25 cellular contexts compared by ENCODE assay signal in the genomic region with DNA sequence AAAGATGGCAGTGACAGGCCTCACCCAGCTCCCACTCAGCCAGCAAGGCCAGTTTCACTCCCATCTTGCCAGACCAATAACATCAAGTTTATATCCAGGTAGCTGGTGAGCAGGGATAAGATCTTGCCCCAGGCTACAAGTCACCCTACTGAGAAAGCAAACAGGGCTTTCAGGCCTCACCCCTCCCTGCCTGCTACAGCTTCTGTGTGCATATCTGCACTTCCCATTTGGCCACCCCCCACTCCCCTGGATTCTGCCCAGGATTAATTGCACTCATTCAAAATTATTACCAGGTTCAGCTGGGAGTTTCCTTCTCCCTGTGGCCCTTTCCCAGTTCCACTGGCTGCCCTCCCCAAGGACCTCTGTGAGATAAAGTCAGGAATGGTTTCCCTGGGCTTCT.
DNase-seq lines count a peak whose midpoint lies in the region; FAIRE-seq and TF ChIP-seq lines count a peak whose summit lies in the region.
"Had no signal": no experiment of that assay in that cellular context is flagged by ENCODE, and none has a peak within 500 bp of the region (broad histone marks: within the 10 kb centered on the region; RNA-seq: fewer than 3 reads in every experiment).

No MANE protein-coding gene starts in this region.

- no peak overlapping the region for H3K27ac ChIP-seq in kidney (ENCODE audit: low read depth in 2 of 2, low read length in 2 of 2)
- H3K27ac ChIP-seq: BLaER1 treated with 17β-estradiol and CSF1 and Interleukin-3, amounts not matched to agents 10 nM and 100 nM had no signal

- H3K9ac ChIP-seq in kidney (ENCODE audit: low read length in 2 of 2): no peak overlapping the region
- H3K9ac ChIP-seq: BLaER1 treated with 17β-estradiol and CSF1 and Interleukin-3, amounts not matched to agents 10 nM and 100 nM; SK-N-SH had no signal

- H3K4me3 ChIP-seq in LNCaP clone FGC (ENCODE audit: low read depth, low read length) (no peak overlapping the region), kidney (ENCODE audit: low read length in 2 of 2) (no peak overlapping the region)
- H3K4me3 ChIP-seq: BLaER1 treated with 17β-estradiol and CSF1 and Interleukin-3, amounts not matched to agents 10 nM and 100 nM had no signal

- H3K36me3 ChIP-seq in kidney (ENCODE audit: control insufficient read depth in 1 of 2, insufficient read depth in 2 of 2, low read length in 2 of 2): no peaks in the 10 kb centered on the region
- H3K36me3 ChIP-seq: BLaER1 treated with 17β-estradiol and CSF1 and Interleukin-3, amounts not matched to agents 10 nM and 100 nM had no signal

- FAIRE-seq in kidney (lab: Jason Lieb, UNC): no peak
- FAIRE-seq: A204.1, GM18507, H54 had no signal

- H3K4me1 ChIP-seq in kidney (ENCODE audit: control insufficient read depth in 1 of 2, insufficient read depth in 1 of 2, low read depth in 1 of 2, low read length in 2 of 2): no peaks in the 10 kb centered on the region
- H3K4me1 ChIP-seq: BLaER1 treated with 17β-estradiol and CSF1 and Interleukin-3, amounts not matched to agents 10 nM and 100 nM had no signal

- intact Hi-C loops in kidney (cut with DNase I): no loop called here

- no peaks in the 10 kb centered on the region for H3K9me3 ChIP-seq in kidney (ENCODE audit: control insufficient read depth in 1 of 2, low read length in 2 of 2)
- H3K9me3 ChIP-seq: SK-N-SH had no signal

- no peak for TF ChIP-seq CTCF in LNCaP clone FGC (IDR thresholded peaks at IDR 0.05; ENCODE audit: control insufficient read depth, extremely low read depth, insufficient read depth)
- TF ChIP-seq CTCF in kidney (IDR thresholded peaks at IDR 0.05; ENCODE audit: borderline replicate concordance, extremely low read depth, insufficient read depth): no peak

- DNase-seq in NCI-H748 treated with DMSO at 0.1 percent for 48 hours (lab: John Stamatoyannopoulos, UW) (peak; percentile 97), NCI-H748 (lab: John Stamatoyannopoulos, UW; ENCODE audit: unreplicated experiment) (no peak), LNCaP clone FGC (ENCODE audit: low read depth) (peak; percentile 69), NCI-H69 (lab: John Stamatoyannopoulos, UW) (peak; percentile 87), nucleus accumbens (lab: John Stamatoyannopoulos, UW) (no peak), kidney (no peak)
- DNase-seq in activated naive CD4-positive, alpha-beta T cell treated with Interleukin-2 at 50 U/mL for 16 hours: no peak
- DNase-seq: CD4-positive, alpha-beta memory T cell; DMS 273 treated with DMSO at 0.1 percent for 48 hours; DMS79; EL; GF-D8; NCI-H1092 treated with DMSO at 0.1 percent for 48 hours; NCI-H1694; NCI-H2029 treated with DMSO at 0.1 percent for 48 hours; NCI-H2171; NCI-H226; NCI-H524; SHP77 treated with DMSO at 0.1 percent for 48 hours; SK-N-SH; SW 1271 had no signal

Comparison
In these comparisons a context has a peak if more than half of its experiments do, and no peak if none do; other contexts are left out.
1. DNase-seq: peak in NCI-H748 treated with DMSO at 0.1 percent for 48 hours (single experiment), LNCaP clone FGC (single experiment) and NCI-H69 (single experiment); none in NCI-H748 (single experiment), nucleus accumbens (0 of 56), activated naive CD4-positive, alpha-beta T cell treated with Interleukin-2 at 50 U/mL for 16 hours (single experiment) and kidney (single experiment).